ENCODE assay signal across 6 cellular contexts in genomic region chr5:177300971-177301370, GRCh38. TPM values are rescaled to one million over a fixed set of nuclear protein-coding genes. Genes with fewer than 3 reads are reported as not detected.
DNase-seq lines count a peak whose midpoint lies in the region; ATAC-seq and TF ChIP-seq lines count a peak whose summit lies in the region.

No MANE protein-coding gene starts in this region.

- H3K4ac ChIP-seq in mesenchymal stem cell (ENCODE audit: low read depth in 1 of 2, low read length in 2 of 2) = no peak overlapping the region

- peaks cover 47% of the 10 kb centered on the region for H3K36me3 Mint-ChIP-seq in CD4-positive, alpha-beta T cell (ENCODE audit: low read depth)
- peaks cover 8% of the 10 kb centered on the region for H3K36me3 Mint-ChIP-seq in T-cell

- no peak overlapping the region for H4K91ac ChIP-seq in mesenchymal stem cell (ENCODE audit: low read length)

- H4K8ac ChIP-seq in mesenchymal stem cell (ENCODE audit: low read length) = no peak overlapping the region

- no peaks in the 10 kb centered on the region for H3K9me3 ChIP-seq in CD4-positive, alpha-beta T cell (ENCODE audit: control insufficient read depth, low read length)
- H3K9me3 ChIP-seq in mesenchymal stem cell (ENCODE audit: control insufficient read depth, low read length) = no peaks in the 10 kb centered on the region

- peaks cover 29 to 72% of the 10 kb centered on the region in 2 experiments for H3K36me3 ChIP-seq in mesenchymal stem cell (ENCODE audit: control insufficient read depth in 1 of 2, insufficient read depth in 2 of 2, low read depth in 1 of 2, low read length in 2 of 2)

- H3K4me2 ChIP-seq in mesenchymal stem cell (ENCODE audit: low read length, poor library complexity, severe bottlenecking) = no peak overlapping the region

- peaks cover 21% of the 10 kb centered on the region for H3K4me1 ChIP-seq in mesenchymal stem cell (ENCODE audit: control insufficient read depth, insufficient read depth, low read depth, low read length)

- H3K14ac ChIP-seq in mesenchymal stem cell (ENCODE audit: low read length in 2 of 2) = no peak overlapping the region

- no peak overlapping the region for H3K18ac ChIP-seq in mesenchymal stem cell (ENCODE audit: low read depth in 1 of 2, low read length in 2 of 2)

- peak overlapping the region; percentile 59 for H3K9ac ChIP-seq in mesenchymal stem cell (ENCODE audit: low read length)

- no peak overlapping the region for H3K4me3 ChIP-seq in mesenchymal stem cell (ENCODE audit: insufficient read depth in 1 of 2, low read depth in 1 of 2, low read length in 2 of 2)

- no peak for ATAC-seq in CD4-positive, alpha-beta T cell (ENCODE audit: poor library complexity)
- ATAC-seq in T-cell (replicated peaks in 1 of 4) = no peak
- no peak for ATAC-seq in HG02981 (IDR thresholded peaks at IDR 0.05; ENCODE audit: unreplicated experiment)
- no peak for ATAC-seq in GM18870 (IDR thresholded peaks at IDR 0.05; ENCODE audit: unreplicated experiment)

- no peak overlapping the region for H2BK5ac ChIP-seq in mesenchymal stem cell (ENCODE audit: low read depth, low read length, poor library complexity, severe bottlenecking)

- POLR2A ChIA-PET in CD4-positive, alpha-beta T cell (lab: Charles Lee) = interaction anchor here (1.0 to 3.4 kb wide), 5 partner anchors 11 to 186 kb away, joined by 3 to 15 read pairs (median 3); partner anchors contain the start of gene LMAN2
- POLR2A ChIA-PET in T-cell (lab: Charles Lee) = interaction anchor here in 1 of 2 donors (0.6 kb wide), 1 partner anchor 428 kb away, joined by 3 read pairs; no protein-coding TSS in a partner anchor

- TF ChIP-seq CTCF in CD4-positive, alpha-beta T cell (IDR thresholded peaks at IDR 0.05) = no peak

- no peaks in the 10 kb centered on the region for H3K9me3 Mint-ChIP-seq in CD4-positive, alpha-beta T cell
- no peaks in the 10 kb centered on the region for H3K9me3 Mint-ChIP-seq in T-cell

- H2BK15ac ChIP-seq in mesenchymal stem cell (ENCODE audit: low read depth, poor library complexity, severe bottlenecking) = no peak overlapping the region

- H3K27me3 ChIP-seq in CD4-positive, alpha-beta T cell (ENCODE audit: control insufficient read depth, insufficient read depth, low read length) = no peaks in the 10 kb centered on the region
- H3K27me3 ChIP-seq in mesenchymal stem cell (ENCODE audit: control insufficient read depth in 1 of 2, insufficient read depth in 1 of 2, low read length in 2 of 2) = no peaks in the 10 kb centered on the region

- H3K27ac ChIP-seq in CD4-positive, alpha-beta T cell (ENCODE audit: low read depth, low read length) = peak overlapping the region; percentile 55
- H3K27ac ChIP-seq in mesenchymal stem cell (ENCODE audit: low read length, poor library complexity, severe bottlenecking) (peak overlapping the region; percentile 18), caudate nucleus (ENCODE audit: low read depth, low read length) (no peak overlapping the region)

- no peak overlapping the region for H3K23ac ChIP-seq in mesenchymal stem cell (ENCODE audit: low read length in 2 of 2)

- H3K79me1 ChIP-seq in mesenchymal stem cell (replicated peaks; ENCODE audit: low read length, poor library complexity, severe bottlenecking) = peaks cover 23% of the 10 kb centered on the region

- H3K27me3 Mint-ChIP-seq in CD4-positive, alpha-beta T cell = no peaks in the 10 kb centered on the region
- H3K27me3 Mint-ChIP-seq in T-cell = no peaks in the 10 kb centered on the region

- no peak for DNase-seq in CD4-positive, alpha-beta T cell
- DNase-seq in T-cell (no peak), mesenchymal stem cell (peak; percentile 21), caudate nucleus (lab: John Stamatoyannopoulos, UW) (no peak)

- no peak overlapping the region for H2AFZ ChIP-seq in mesenchymal stem cell (ENCODE audit: low read depth, low read length)

- WGBS in mesenchymal stem cell = 100% methylated on average over 2 of the region's 2 CpGs

- no peak overlapping the region for H2AK5ac ChIP-seq in mesenchymal stem cell (ENCODE audit: low read length, severe bottlenecking)

- peak overlapping the region; percentile 88 for H3K27ac Mint-ChIP-seq in CD4-positive, alpha-beta T cell
- peak overlapping the region; percentile 93 to 94 for H3K27ac Mint-ChIP-seq in T-cell

- intact Hi-C loops in CD4-positive, alpha-beta T cell (cut with DNase I, micrococcal nuclease) = loop anchor here in 1 of 2 experiments (5.0 to 10.0 kb wide), 2 partner anchors 169 to 854 kb away; partner anchors contain the start of genes NHP2 and NSD1

- CTCF ChIA-PET in CD4-positive, alpha-beta T cell (lab: Charles Lee) = interaction anchor here (1.0 to 2.7 kb wide), 2 partner anchors 9 to 12 kb away, joined by 3 to 8 read pairs; no protein-coding TSS in a partner anchor
- CTCF ChIA-PET in T-cell (lab: Charles Lee) = interaction anchor here in 1 of 2 donors (1.7 kb wide), 1 partner anchor 9 kb away, joined by 4 read pairs; no protein-coding TSS in a partner anchor

- H2BK120ac ChIP-seq in mesenchymal stem cell (ENCODE audit: low read depth, low read length) = no peak overlapping the region

- H3K4me3 Mint-ChIP-seq in CD4-positive, alpha-beta T cell = peak overlapping the region; percentile 79
- H3K4me3 Mint-ChIP-seq in T-cell = peak overlapping the region in 2 of 3 donors; percentile 57 to 92

- H3K4me1 Mint-ChIP-seq in CD4-positive, alpha-beta T cell (ENCODE audit: low read depth) = peaks cover 81% of the 10 kb centered on the region
- H3K4me1 Mint-ChIP-seq in T-cell = peaks cover 74 to 80% (median 80%) of the 10 kb centered on the region in 3 donors

- peak overlapping the region in 1 of 2 experiments; percentile 18 for H2BK12ac ChIP-seq in mesenchymal stem cell (ENCODE audit: low read length in 2 of 2)

RNA-seq across cellular contexts. Expression of gene RAB24, which starts 2.5 kb away (rescaled TPM):
- total RNA-seq in CD4-positive, alpha-beta T cell = 10 to 100 TPM; 17.0 to 18.0 TPM
- total RNA-seq in T-cell = 10 to 100 TPM; 18.2 to 34.0 (median 25.2) TPM
- 30.2 TPM for polyA plus RNA-seq in mesenchymal stem cell (2013, experiment 1 of 2)
- polyA plus RNA-seq in mesenchymal stem cell (2013, experiment 2 of 2) = 30.8 TPM

RNA-seq across cellular contexts. Expression of gene PRELID1, which starts 2.6 kb away (rescaled TPM):
- total RNA-seq in CD4-positive, alpha-beta T cell = 10 to 100 TPM; 33.1 to 35.0 TPM
- total RNA-seq in T-cell = 10 to 100 TPM; 52.0 to 84.9 (median 74.5) TPM
- 170 TPM for polyA plus RNA-seq in mesenchymal stem cell (2013, experiment 1 of 2)
- polyA plus RNA-seq in mesenchymal stem cell (2013, experiment 2 of 2) = 176 TPM

RNA-seq across cellular contexts. Expression of gene MXD3, which starts 10.7 kb away (rescaled TPM):
- 1 to 10 TPM; 5.8 to 7.5 TPM for total RNA-seq in CD4-positive, alpha-beta T cell
- total RNA-seq in T-cell = 10 to 100 TPM in 4 of 5 donors, 1 to 10 TPM in 1; 9.3 to 15.2 (median 12.4) TPM
- polyA plus RNA-seq in mesenchymal stem cell (2013, experiment 1 of 2) = 2.2 TPM
- polyA plus RNA-seq in mesenchymal stem cell (2013, experiment 2 of 2) = 2.8 TPM

RNA-seq across cellular contexts. Expression of gene LMAN2, which starts 50.5 kb away (rescaled TPM):
- total RNA-seq in CD4-positive, alpha-beta T cell = 10 to 100 TPM; 54.5 to 55.6 TPM
- total RNA-seq in T-cell = 100 to 1,000 TPM in 3 of 5 donors, 10 to 100 TPM in 2; 67.2 to 122 (median 106) TPM
- polyA plus RNA-seq in mesenchymal stem cell (2013, experiment 1 of 2) = 296 TPM
- 279 TPM for polyA plus RNA-seq in mesenchymal stem cell (2013, experiment 2 of 2)

RNA-seq across cellular contexts. Expression of gene RGS14, which starts 56.8 kb away (rescaled TPM):
- 10 to 100 TPM; 34.7 to 35.3 TPM for total RNA-seq in CD4-positive, alpha-beta T cell
- total RNA-seq in T-cell = 100 to 1,000 TPM in 3 of 5 donors, 10 to 100 TPM in 2; 85.7 to 209 (median 195) TPM
- polyA plus RNA-seq in mesenchymal stem cell (2013, experiment 1 of 2) = 16.7 TPM
- 15.9 TPM for polyA plus RNA-seq in mesenchymal stem cell (2013, experiment 2 of 2)
